In the genomic region with DNA sequence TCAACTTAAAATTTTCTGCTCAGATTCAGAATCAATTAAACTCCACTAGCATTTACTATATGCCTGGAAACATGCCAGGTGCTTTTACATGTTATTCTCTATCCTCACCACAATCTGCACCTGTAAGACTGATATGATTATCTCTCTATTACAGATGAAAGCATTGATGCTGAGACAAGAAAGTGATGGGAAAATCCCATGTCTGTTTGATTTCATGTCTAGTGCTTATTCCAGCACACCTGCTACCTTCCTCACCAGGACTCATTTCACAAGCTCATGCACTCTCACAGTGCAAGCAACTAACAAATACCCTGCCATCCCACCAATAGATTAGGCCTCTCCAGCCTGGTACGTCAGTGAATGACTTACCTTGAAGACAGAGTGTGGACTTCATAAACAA, we compare ENCODE assay signal across 1 cellular context.
TF ChIP-seq lines count a peak whose summit lies in the region.

No MANE protein-coding gene starts in this region.

TF ChIP-seq in GM12878, 131 proteins besides CTCF, POLR2A, EP300 and RAD21 (continued from another document):
- TF ChIP-seq, protein P1, sequence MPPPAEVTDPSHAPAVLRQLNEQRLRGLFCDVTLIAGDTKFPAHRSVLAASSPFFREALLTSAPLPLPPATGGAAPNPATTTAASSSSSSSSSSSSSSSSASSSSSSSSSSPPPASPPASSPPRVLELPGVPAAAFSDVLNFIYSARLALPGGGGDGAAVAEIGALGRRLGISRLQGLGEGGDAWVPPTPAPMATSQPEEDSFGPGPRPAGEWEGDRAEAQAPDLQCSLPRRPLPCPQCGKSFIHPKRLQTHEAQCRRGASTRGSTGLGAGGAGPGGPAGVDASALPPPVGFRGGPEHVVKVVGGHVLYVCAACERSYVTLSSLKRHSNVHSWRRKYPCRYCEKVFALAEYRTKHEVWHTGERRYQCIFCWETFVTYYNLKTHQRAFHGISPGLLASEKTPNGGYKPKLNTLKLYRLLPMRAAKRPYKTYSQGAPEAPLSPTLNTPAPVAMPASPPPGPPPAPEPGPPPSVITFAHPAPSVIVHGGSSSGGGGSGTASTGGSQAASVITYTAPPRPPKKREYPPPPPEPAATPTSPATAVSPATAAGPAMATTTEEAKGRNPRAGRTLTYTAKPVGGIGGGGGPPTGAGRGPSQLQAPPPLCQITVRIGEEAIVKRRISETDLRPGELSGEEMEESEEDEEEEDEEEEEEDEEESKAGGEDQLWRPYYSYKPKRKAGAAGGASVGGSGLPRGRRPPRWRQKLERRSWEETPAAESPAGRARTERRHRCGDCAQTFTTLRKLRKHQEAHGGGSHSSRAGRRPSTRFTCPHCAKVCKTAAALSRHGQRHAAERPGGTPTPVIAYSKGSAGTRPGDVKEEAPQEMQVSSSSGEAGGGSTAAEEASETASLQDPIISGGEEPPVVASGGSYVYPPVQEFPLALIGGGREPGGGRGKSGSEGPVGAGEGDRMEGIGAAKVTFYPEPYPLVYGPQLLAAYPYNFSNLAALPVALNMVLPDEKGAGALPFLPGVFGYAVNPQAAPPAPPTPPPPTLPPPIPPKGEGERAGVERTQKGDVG (CRISPR knock-in tag; IDR thresholded peaks at IDR 0.05) = no peak
- TF ChIP-seq ZNF384 (IDR thresholded peaks at IDR 0.05; ENCODE audit: borderline replicate concordance, low read depth, low read length) (no peak), SMAD5 (IDR thresholded peaks at IDR 0.05; ENCODE audit: low read depth) (no peak), FOS (IDR thresholded peaks at IDR 0.05; ENCODE audit: borderline replicate concordance, extremely low read depth, insufficient read length) (no peak), JUNB (IDR thresholded peaks at IDR 0.05) (peak; percentile 90), POLR2AphosphoS5 (IDR thresholded peaks at IDR 0.05; ENCODE audit: low read length) (no peak), CEBPZ (IDR thresholded peaks at IDR 0.05; ENCODE audit: low read depth, low read length) (no peak), CREB1 (IDR thresholded peaks at IDR 0.05; ENCODE audit: low read depth) (no peak), ZNF622 (IDR thresholded peaks at IDR 0.05) (no peak), ATF7 (IDR thresholded peaks at IDR 0.05; ENCODE audit: low read depth) (0 out of 2 replicates have a peak, but pooled peaks have one; percentile 24), ZNF207 (IDR thresholded peaks at IDR 0.05; ENCODE audit: borderline replicate concordance) (no peak), TCF3 (IDR thresholded peaks at IDR 0.05; ENCODE audit: borderline replicate concordance, insufficient read depth, low read depth, low read length) (peak; percentile 75), NR2C1 (IDR thresholded peaks at IDR 0.05) (no peak)
- TF ChIP-seq, protein P2, sequence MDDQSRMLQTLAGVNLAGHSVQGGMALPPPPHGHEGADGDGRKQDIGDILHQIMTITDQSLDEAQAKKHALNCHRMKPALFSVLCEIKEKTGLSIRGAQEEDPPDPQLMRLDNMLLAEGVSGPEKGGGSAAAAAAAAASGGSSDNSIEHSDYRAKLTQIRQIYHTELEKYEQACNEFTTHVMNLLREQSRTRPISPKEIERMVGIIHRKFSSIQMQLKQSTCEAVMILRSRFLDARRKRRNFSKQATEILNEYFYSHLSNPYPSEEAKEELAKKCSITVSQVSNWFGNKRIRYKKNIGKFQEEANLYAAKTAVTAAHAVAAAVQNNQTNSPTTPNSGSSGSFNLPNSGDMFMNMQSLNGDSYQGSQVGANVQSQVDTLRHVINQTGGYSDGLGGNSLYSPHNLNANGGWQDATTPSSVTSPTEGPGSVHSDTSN (IDR thresholded peaks at IDR 0.05; ENCODE audit: insufficient replicate concordance, low read depth, low read length) = no peak
